Comparison of ENCODE assay signal across 8 cellular contexts in the genomic region with DNA sequence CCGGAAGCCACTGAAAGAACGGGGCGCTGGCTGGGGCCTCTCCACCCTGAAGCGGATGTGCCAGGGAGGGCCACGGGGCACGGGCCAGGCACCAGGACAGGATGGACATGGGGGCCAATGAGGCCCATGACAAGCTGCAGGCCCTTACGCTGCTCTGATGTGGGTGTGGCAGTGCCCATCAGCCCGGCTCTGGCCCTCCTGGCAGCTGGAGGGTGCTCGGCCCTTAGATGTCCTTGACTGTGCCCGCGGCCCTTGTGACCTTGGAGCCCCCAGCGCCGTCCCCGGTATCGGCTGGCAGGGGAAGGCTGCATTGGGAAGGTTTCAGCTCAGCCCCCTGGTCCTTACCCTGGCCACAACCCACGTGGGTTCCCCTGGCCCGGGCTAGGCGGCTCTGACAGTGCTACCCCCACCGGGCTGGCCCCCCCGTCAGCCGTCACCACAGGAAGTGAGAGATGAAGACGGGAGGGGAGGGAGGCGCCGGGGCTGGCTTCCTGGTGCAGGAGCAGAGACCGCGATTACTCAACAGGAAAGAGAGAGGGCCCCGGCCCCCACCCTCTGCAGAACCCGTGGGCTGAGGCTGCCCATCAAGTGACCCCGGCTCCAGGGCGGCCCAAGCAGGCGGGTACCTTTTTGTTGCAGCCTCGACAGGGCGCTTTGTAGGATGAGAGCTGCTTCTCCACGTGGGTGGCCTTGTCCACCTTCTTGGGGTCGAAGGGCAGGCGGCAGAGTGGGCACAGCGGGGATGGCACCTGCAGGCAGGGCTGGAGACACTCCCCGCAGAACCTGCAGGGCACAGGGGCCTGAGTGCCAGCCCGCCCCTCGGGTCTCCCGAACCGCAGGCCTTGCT. TPM values are rescaled to one million over a fixed set of nuclear protein-coding genes. Genes with fewer than 3 reads are reported as not detected.
DNase-seq lines count a peak whose midpoint lies in the region; ATAC-seq and TF ChIP-seq lines count a peak whose summit lies in the region.

No MANE protein-coding gene starts in this region.

- H2AFZ ChIP-seq in MM.1S (ENCODE audit: low read length) = no peak overlapping the region

- TF ChIP-seq EP300 in ovary (IDR thresholded peaks at IDR 0.05) = no peak

- H3K9me3 ChIP-seq in MM.1S (replicated peaks; ENCODE audit: insufficient read depth, low read length) (no peaks in the 10 kb centered on the region), ovary (no peaks in the 10 kb centered on the region)

- DNase-seq in CD1c-positive myeloid dendritic cell (ENCODE audit: extremely low spot score) = peak; percentile 97
- DNase-seq in MM.1S = peak; percentile 81
- peak; percentile 97 for DNase-seq in activated CD8-positive, alpha-beta memory T cell treated with anti-CD3 and anti-CD28 coated beads for 24 hours
- DNase-seq in endothelial cell (ENCODE audit: low spot score) = peak; percentile 76
- DNase-seq in ovary = peak; percentile 44 to 77 (median 74)
- DNase-seq in NCI-H1930 (lab: John Stamatoyannopoulos, UW) = no peak

- H3K9me3 Mint-ChIP-seq in endothelial cell (ENCODE audit: unreplicated experiment) = no peaks in the 10 kb centered on the region

- ATAC-seq in GM21717 (IDR thresholded peaks at IDR 0.05; ENCODE audit: unreplicated experiment) = peak; percentile 60

- TF ChIP-seq POLR2A in ovary (IDR thresholded peaks at IDR 0.05) = no peak

- H3K4me2 ChIP-seq in MM.1S (ENCODE audit: low read depth, low read length) = peak overlapping the region; percentile 76

- H3K4me1 ChIP-seq in MM.1S (ENCODE audit: low read length) = peaks cover 13% of the 10 kb centered on the region
- peaks cover 5% of the 10 kb centered on the region for H3K4me1 ChIP-seq in ovary (ENCODE audit: insufficient read depth)

- H3K27me3 Mint-ChIP-seq in endothelial cell (ENCODE audit: unreplicated experiment) = peaks cover 26% of the 10 kb centered on the region

- no peak for TF ChIP-seq CTCF in MM.1S (IDR thresholded peaks at IDR 0.05; ENCODE audit: low read length)
- TF ChIP-seq CTCF in endothelial cell (IDR thresholded peaks at IDR 0.05; ENCODE audit: unreplicated experiment) = no peak
- TF ChIP-seq CTCF in ovary (IDR thresholded peaks at IDR 0.05) = no peak

- peaks cover 51% of the 10 kb centered on the region for H3K4me1 Mint-ChIP-seq in endothelial cell (ENCODE audit: unreplicated experiment)

- no peaks in the 10 kb centered on the region for H3K27me3 ChIP-seq in MM.1S (replicated peaks; ENCODE audit: insufficient read depth, low read length)
- no peaks in the 10 kb centered on the region for H3K27me3 ChIP-seq in ovary

- peaks cover 29% of the 10 kb centered on the region for H3K79me2 ChIP-seq in MM.1S (ENCODE audit: low read length)

- H3K27ac ChIP-seq in MM.1S (ENCODE audit: low read length) = peak overlapping the region; percentile 69
- H3K27ac ChIP-seq in ovary = no peak overlapping the region
- H3K27ac ChIP-seq in temporal lobe (ENCODE audit: low read depth, low read length) = peak overlapping the region; percentile 56

- H3K9me2 ChIP-seq in MM.1S (replicated peaks; ENCODE audit: insufficient read depth, low read length) = no peaks in the 10 kb centered on the region

- H3K4me3 ChIP-seq in MM.1S (ENCODE audit: low read length) (peak overlapping the region; percentile 52), ovary (no peak overlapping the region)

- H4K20me1 ChIP-seq in MM.1S (ENCODE audit: insufficient read depth, low read length) = no peaks in the 10 kb centered on the region

- intact Hi-C loops in ovary (cut with DNase I) = no loop called here

- H3K36me3 Mint-ChIP-seq in endothelial cell (ENCODE audit: low read depth, unreplicated experiment) = peaks cover 21% of the 10 kb centered on the region

- H3K36me3 ChIP-seq in MM.1S (replicated peaks; ENCODE audit: insufficient read depth, low read length) = no peaks in the 10 kb centered on the region
- peaks cover 2% of the 10 kb centered on the region for H3K36me3 ChIP-seq in ovary

- H3K4me3 Mint-ChIP-seq in endothelial cell (ENCODE audit: unreplicated experiment) = no peak overlapping the region

- WGBS in ovary, 3 donors = 46 to 55% (median 46%) methylated on average over 40 to 42 of the region's 42 CpGs

- no peaks in the 10 kb centered on the region; the same call in 1 of the 2 replicates for H3F3A ChIP-seq in MM.1S (ENCODE audit: insufficient read depth, low read length)

- H3K9ac ChIP-seq in MM.1S (ENCODE audit: low read length) = peak overlapping the region; percentile 62

- peak overlapping the region; percentile 77 for H3K27ac Mint-ChIP-seq in endothelial cell (ENCODE audit: unreplicated experiment)

RNA-seq across cellular contexts. Expression of a gene that starts 5.3 kb away (rescaled TPM):
- total RNA-seq in endothelial cell (ENCODE audit: unreplicated experiment) = 74.2 TPM
- total RNA-seq in ovary = 10 to 100 TPM; 17.3 to 26.5 (median 22.2) TPM
- 10 to 100 TPM in 1 of 2 donors, 1 to 10 TPM in 1; 4.7 to 14.0 TPM for polyA plus RNA-seq in ovary
- 7.9 TPM for total RNA-seq in temporal lobe

RNA-seq across cellular contexts. Expression of a gene that starts 5.4 kb away (rescaled TPM):
- total RNA-seq in endothelial cell (ENCODE audit: unreplicated experiment) (20.8 TPM), ovary (10 to 100 TPM in 6 of 7 donors, 1 to 10 TPM in 1; 8.2 to 36.5 (median 20.5) TPM), temporal lobe (7.1 TPM)
- 10 to 100 TPM in 1 of 2 donors, under 1 TPM in 1; 0.45 to 12.9 TPM for polyA plus RNA-seq in ovary

RNA-seq across cellular contexts. Expression of a gene that starts 14.6 kb away (rescaled TPM):
- total RNA-seq in endothelial cell (ENCODE audit: unreplicated experiment) (2.6 TPM), ovary (1 to 10 TPM in 1 of 7 donors, under 1 TPM in 3, not detected in 3; 0.12 to 1.0 (median 0.25) TPM), temporal lobe (under 0.01 TPM)
- under 1 TPM in 1 of 2 donors, not detected in 1; 0.28 TPM for polyA plus RNA-seq in ovary

RNA-seq across cellular contexts. Expression of a gene that starts 38.0 kb away (rescaled TPM):
- total RNA-seq in endothelial cell (ENCODE audit: unreplicated experiment) (123 TPM), ovary (100 to 1,000 TPM in 1 of 7 donors, 10 to 100 TPM in 5, 1 to 10 TPM in 1; 9.1 to 135 (median 20.9) TPM), temporal lobe (48.9 TPM)
- 10 to 100 TPM in 1 of 2 donors, 1 to 10 TPM in 1; 9.2 to 22.6 TPM for polyA plus RNA-seq in ovary

RNA-seq across cellular contexts. Expression of a gene that starts 50.0 kb away (rescaled TPM):
- total RNA-seq in endothelial cell (ENCODE audit: unreplicated experiment) (140 TPM), ovary (100 to 1,000 TPM in 1 of 7 donors, 10 to 100 TPM in 6; 17.5 to 244 (median 63.0) TPM), temporal lobe (13.5 TPM)
- 10 to 100 TPM in 1 of 2 donors, 1 to 10 TPM in 1; 6.5 to 51.5 TPM for polyA plus RNA-seq in ovary

Comparison
In these comparisons a context has a peak if more than half of its experiments do, and no peak if none do; other contexts are left out.
1. DNase-seq: peak in CD1c-positive myeloid dendritic cell (single experiment), MM.1S (single experiment), activated CD8-positive, alpha-beta memory T cell treated with anti-CD3 and anti-CD28 coated beads for 24 hours (single experiment), endothelial cell (single experiment) and ovary (5 of 5); none in NCI-H1930 (0 of 2).
2. H3K27ac ChIP-seq: peak in MM.1S (single experiment) and temporal lobe (single experiment); none in ovary (0 of 2).